Comparison of ENCODE assay signal across 24 cellular contexts in the genomic region with DNA sequence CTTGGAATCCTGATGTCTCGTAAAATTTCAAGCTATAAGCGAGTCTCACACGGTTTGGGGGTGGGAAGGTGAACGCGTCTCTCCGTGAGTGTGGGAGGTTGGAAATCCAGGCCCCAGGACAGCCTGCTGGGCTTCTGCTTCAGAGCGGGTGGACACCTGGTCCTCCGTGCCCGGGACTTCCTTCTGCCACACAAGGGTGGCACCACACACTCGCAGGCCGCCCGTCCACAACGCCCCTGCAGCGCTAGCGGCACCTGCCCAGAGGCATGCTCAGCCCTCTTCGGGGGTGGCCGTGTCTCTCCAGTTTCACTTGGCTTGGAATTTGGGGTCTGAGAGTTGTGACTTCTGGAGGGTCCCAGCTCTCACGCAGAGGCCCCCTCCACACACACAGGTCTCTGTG.
"Had no signal": no experiment of that assay in that cellular context is flagged by ENCODE, and none has a peak within 500 bp of the region (broad histone marks: within the 10 kb centered on the region; RNA-seq: fewer than 3 reads in every experiment).

No MANE protein-coding gene starts in this region.

- H3K4me3 ChIP-seq: colonic mucosa, coronary artery, dorsolateral prefrontal cortex, esophagus muscularis mucosa, esophagus squamous epithelium, gastrocnemius medialis, gastroesophageal sphincter, heart left ventricle, heart right ventricle had no signal

- H3K27ac ChIP-seq: colonic mucosa, coronary artery, dorsolateral prefrontal cortex, epithelial cell of prostate, esophagus muscularis mucosa, esophagus squamous epithelium, foreskin keratinocyte, gastrocnemius medialis, gastroesophageal sphincter, heart left ventricle, heart right ventricle had no signal

- H3K9me3 ChIP-seq: colonic mucosa, esophagus muscularis mucosa, esophagus squamous epithelium, gastrocnemius medialis, gastroesophageal sphincter, heart left ventricle, heart right ventricle had no signal

- ATAC-seq: effector memory CD8-positive, alpha-beta T cell; esophagus mucosa; foreskin keratinocyte; gastrocnemius medialis; gastroesophageal sphincter; heart left ventricle; heart right ventricle had no signal

- H3K27me3 ChIP-seq: colonic mucosa, dorsolateral prefrontal cortex had no signal

- H3K36me3 ChIP-seq: colonic mucosa, esophagus muscularis mucosa, esophagus squamous epithelium, gastrocnemius medialis, gastroesophageal sphincter, heart left ventricle, heart right ventricle had no signal

- DNase-seq: colonic mucosa; cortex of kidney; dermis blood vessel endothelial cell; dorsolateral prefrontal cortex; effector CD4-positive, alpha-beta T cell; effector CD8-positive, alpha-beta T cell; effector memory CD4-positive, alpha-beta T cell; effector memory CD8-positive, alpha-beta T cell; endodermal cell; erythroblast; esophagus squamous epithelium; foreskin fibroblast; foreskin keratinocyte; foreskin melanocyte; gastrocnemius medialis; glutamatergic neuron; head of caudate nucleus; heart left ventricle; heart right ventricle had no signal

- H3K4me1 ChIP-seq: colonic mucosa, foreskin keratinocyte, gastrocnemius medialis had no signal
